In genomic region chr1:94926915-94927404, GRCh38 we compare ENCODE assay signal across 1 cellular context.
TF ChIP-seq lines count a peak whose summit lies in the region.

TSS of gene CNN3 (minus strand) at chr1:94927110. CDS start at chr1:94926894, 216 bp downstream.

TF ChIP-seq in HepG2, 621 proteins besides CTCF, POLR2A, EP300 and RAD21 (continued from another document and continues in another):
- peak; percentile 44; the same call in 1 of the 2 replicates for TF ChIP-seq ONECUT2 (CRISPR knock-in tag; IDR thresholded peaks at IDR 0.05)
- TF ChIP-seq HIVEP1 (CRISPR knock-in tag; IDR thresholded peaks at IDR 0.05): peak; percentile 72
- peak; percentile 96 for TF ChIP-seq TAF1 (CRISPR knock-in tag; IDR thresholded peaks at IDR 0.05)
- 0 out of 2 replicates have a peak, but pooled peaks have one; percentile 72 for TF ChIP-seq BRF2 (CRISPR knock-in tag; IDR thresholded peaks at IDR 0.05)
- peak; percentile 75; the same call in 1 of the 2 replicates for TF ChIP-seq ZNF777 (CRISPR knock-in tag; IDR thresholded peaks at IDR 0.05)
- no peak; the same call in 1 of the 2 replicates for TF ChIP-seq ZNF451 (CRISPR knock-in tag; IDR thresholded peaks at IDR 0.05)
- TF ChIP-seq FOXM1 (CRISPR knock-in tag; IDR thresholded peaks at IDR 0.05): no peak
- no peak for TF ChIP-seq ZNF761 (CRISPR knock-in tag; conservative IDR thresholded peaks at IDR 0.05)
- TF ChIP-seq ZNF782 (CRISPR knock-in tag; IDR thresholded peaks at IDR 0.05; ENCODE audit: borderline replicate concordance): peak; percentile 35; the same call in 1 of the 2 replicates
- peak; percentile 73 for TF ChIP-seq ZMYM4 (CRISPR knock-in tag; IDR thresholded peaks at IDR 0.05)
- TF ChIP-seq ARID5B (CRISPR knock-in tag; IDR thresholded peaks at IDR 0.05): peak; percentile 42; the same call in 1 of the 2 replicates
- peak; percentile 84 for TF ChIP-seq ARID4A (CRISPR knock-in tag; IDR thresholded peaks at IDR 0.05; ENCODE audit: borderline replicate concordance)
- TF ChIP-seq ZNF282 (IDR thresholded peaks at IDR 0.05; ENCODE audit: partially characterized antibody): no peak
- peak; percentile 96 for TF ChIP-seq ZSCAN21 (CRISPR knock-in tag; IDR thresholded peaks at IDR 0.05; ENCODE audit: borderline replicate concordance)
- TF ChIP-seq HMGXB4 (CRISPR knock-in tag; IDR thresholded peaks at IDR 0.05; ENCODE audit: borderline replicate concordance in 1 of 2, low read depth in 1 of 2): 0 out of 4 replicates have a peak, but pooled peaks of 1 of the 2 experiments have one; percentile 0
- peak; percentile 20; the same call in 1 of the 2 replicates for TF ChIP-seq ZNF605 (CRISPR knock-in tag; IDR thresholded peaks at IDR 0.05)
- peak; percentile 84 for TF ChIP-seq HOXA5 (CRISPR knock-in tag; IDR thresholded peaks at IDR 0.05)
- TF ChIP-seq ZNF354B (CRISPR knock-in tag; IDR thresholded peaks at IDR 0.05): 0 out of 2 replicates have a peak, but pooled peaks have one; percentile 63
- peak; percentile 62; the same call in 1 of the 2 replicates for TF ChIP-seq TARDBP (CRISPR knock-in tag; IDR thresholded peaks at IDR 0.05)
- TF ChIP-seq ZNF678 (CRISPR knock-in tag; IDR thresholded peaks at IDR 0.05): 0 out of 2 replicates have a peak, but pooled peaks have one; percentile 67
- TF ChIP-seq ZBTB26 (CRISPR knock-in tag; IDR thresholded peaks at IDR 0.05; ENCODE audit: borderline replicate concordance): 0 out of 2 replicates have a peak, but pooled peaks have one; percentile 46
- no peak for TF ChIP-seq ETV5 (CRISPR knock-in tag; IDR thresholded peaks at IDR 0.05; ENCODE audit: borderline replicate concordance)
- 0 out of 2 replicates have a peak, but pooled peaks have one; percentile 38 for TF ChIP-seq AKNA (CRISPR knock-in tag; IDR thresholded peaks at IDR 0.05; ENCODE audit: borderline replicate concordance)
- TF ChIP-seq GZF1 (CRISPR knock-in tag; IDR thresholded peaks at IDR 0.05): no peak
- TF ChIP-seq ZNF296 (CRISPR knock-in tag; conservative IDR thresholded peaks at IDR 0.05): 0 out of 2 replicates have a peak, but pooled peaks have one; percentile 36
- TF ChIP-seq USF2 (IDR thresholded peaks at IDR 0.05; ENCODE audit: low read depth, low read length): no peak
- TF ChIP-seq USF2 (CRISPR knock-in tag; IDR thresholded peaks at IDR 0.05; ENCODE audit: borderline replicate concordance): no peak
- peak; percentile 87 for TF ChIP-seq ZNF343 (CRISPR knock-in tag; IDR thresholded peaks at IDR 0.05)
- no peak; the same call in 1 of the 2 replicates for TF ChIP-seq NCOA2 (CRISPR knock-in tag; IDR thresholded peaks at IDR 0.05)
- TF ChIP-seq BHLHE40 (IDR thresholded peaks at IDR 0.05; ENCODE audit: low read length): peak; percentile 26; the same call in 1 of the 2 replicates
- TF ChIP-seq KDM4B (CRISPR knock-in tag; IDR thresholded peaks at IDR 0.05): no peak; the same call in 1 of the 2 replicates
- no peak for TF ChIP-seq PRDM10 (CRISPR knock-in tag; IDR thresholded peaks at IDR 0.05; ENCODE audit: low read depth)
